Comparison of ENCODE assay signal across 1 cellular context in the genomic region with DNA sequence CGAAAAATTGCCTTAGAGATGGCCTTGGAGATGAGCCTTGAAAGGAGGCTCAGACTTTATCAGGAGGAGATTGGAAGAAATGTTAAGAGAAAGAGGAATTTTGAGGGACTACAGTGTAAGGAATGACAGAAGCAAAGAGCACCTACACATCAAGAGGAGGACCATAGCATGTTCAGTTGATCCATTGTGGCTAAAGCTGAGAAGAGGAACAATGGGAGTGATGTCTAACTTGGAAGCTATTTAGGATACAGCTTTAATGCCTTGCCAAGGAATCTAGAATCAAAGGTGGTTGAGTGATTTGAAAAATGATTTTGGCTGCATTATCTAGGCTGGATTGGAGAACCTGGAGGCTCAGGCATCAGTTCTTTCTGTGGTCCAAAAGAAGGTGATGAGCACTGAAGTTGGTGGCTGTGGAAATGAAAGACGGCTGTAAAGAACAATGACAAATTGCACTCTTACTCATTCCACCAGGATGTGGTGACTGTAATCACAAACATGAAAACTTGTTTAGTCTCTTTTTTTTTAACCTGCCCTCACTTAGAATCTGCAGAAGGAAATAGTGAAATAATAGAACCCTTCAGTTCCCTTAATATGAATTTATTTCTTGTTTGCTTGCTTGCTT.
TF ChIP-seq lines count a peak whose summit lies in the region.

No MANE protein-coding gene starts in this region.

TF ChIP-seq in IMR-90, 13 proteins besides CTCF, POLR2A, EP300 and RAD21 (continued from another document):
- TF ChIP-seq, protein P1, sequence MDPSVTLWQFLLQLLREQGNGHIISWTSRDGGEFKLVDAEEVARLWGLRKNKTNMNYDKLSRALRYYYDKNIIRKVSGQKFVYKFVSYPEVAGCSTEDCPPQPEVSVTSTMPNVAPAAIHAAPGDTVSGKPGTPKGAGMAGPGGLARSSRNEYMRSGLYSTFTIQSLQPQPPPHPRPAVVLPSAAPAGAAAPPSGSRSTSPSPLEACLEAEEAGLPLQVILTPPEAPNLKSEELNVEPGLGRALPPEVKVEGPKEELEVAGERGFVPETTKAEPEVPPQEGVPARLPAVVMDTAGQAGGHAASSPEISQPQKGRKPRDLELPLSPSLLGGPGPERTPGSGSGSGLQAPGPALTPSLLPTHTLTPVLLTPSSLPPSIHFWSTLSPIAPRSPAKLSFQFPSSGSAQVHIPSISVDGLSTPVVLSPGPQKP (IDR thresholded peaks at IDR 0.05; ENCODE audit: borderline replicate concordance, low read depth, low read length), result no peak
- TF ChIP-seq SMC3 (IDR thresholded peaks at IDR 0.05; ENCODE audit: low read depth, low read length), result no peak
- TF ChIP-seq CHD1 (IDR thresholded peaks at IDR 0.05; ENCODE audit: low read depth, low read length), result no peak
- no peak for TF ChIP-seq NFE2L2 (IDR thresholded peaks at IDR 0.05; ENCODE audit: low read depth, low read length)
- no peak for TF ChIP-seq BHLHE40 (IDR thresholded peaks at IDR 0.05; ENCODE audit: low read depth, low read length)
- TF ChIP-seq, protein P2, sequence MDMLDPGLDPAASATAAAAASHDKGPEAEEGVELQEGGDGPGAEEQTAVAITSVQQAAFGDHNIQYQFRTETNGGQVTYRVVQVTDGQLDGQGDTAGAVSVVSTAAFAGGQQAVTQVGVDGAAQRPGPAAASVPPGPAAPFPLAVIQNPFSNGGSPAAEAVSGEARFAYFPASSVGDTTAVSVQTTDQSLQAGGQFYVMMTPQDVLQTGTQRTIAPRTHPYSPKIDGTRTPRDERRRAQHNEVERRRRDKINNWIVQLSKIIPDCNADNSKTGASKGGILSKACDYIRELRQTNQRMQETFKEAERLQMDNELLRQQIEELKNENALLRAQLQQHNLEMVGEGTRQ (IDR thresholded peaks at IDR 0.05; ENCODE audit: low read depth, low read length), result no peak
- TF ChIP-seq MAFK (IDR thresholded peaks at IDR 0.05; ENCODE audit: low read depth, low read length), result no peak
- TF ChIP-seq RFX5 (IDR thresholded peaks at IDR 0.05; ENCODE audit: low read depth, low read length), result no peak
